Comparison of ENCODE assay signal across 9 cellular contexts in the genomic region with DNA sequence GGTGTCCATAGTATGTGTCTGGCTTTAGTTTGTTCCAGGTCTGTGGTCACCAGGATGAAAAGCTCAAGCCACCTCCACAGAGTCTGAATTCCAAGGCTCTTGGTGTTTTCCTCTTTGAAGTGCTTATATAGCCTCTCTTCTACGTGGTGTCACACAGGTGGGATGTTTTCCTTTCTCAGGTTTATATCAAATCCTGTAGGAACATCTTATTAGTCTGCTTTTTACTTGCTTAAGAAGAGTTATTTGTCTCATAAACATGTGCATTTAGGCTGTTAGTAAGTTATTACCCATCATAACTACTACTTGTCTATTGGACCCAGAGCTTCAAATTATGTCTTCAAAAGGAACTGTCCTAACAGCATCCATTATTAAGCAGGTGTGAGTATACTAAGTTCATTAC. TPM values are rescaled to one million over a fixed set of nuclear protein-coding genes. Genes with fewer than 3 reads are reported as not detected.
"Had no signal": no experiment of that assay in that cellular context is flagged by ENCODE, and none has a peak within 500 bp of the region (broad histone marks: within the 10 kb centered on the region; RNA-seq: fewer than 3 reads in every experiment).

A gene (minus strand): TSS at position 101 of the 400 bp plus-strand sequence. CDS start 92 bp downstream, at position 9.

- H3K4me3 ChIP-seq: GM23338, K562 had no signal

- H2AFZ ChIP-seq: GM23338 had no signal

- DNase-seq: H9, HCEC 1CT, KG1 had no signal

- H3K27ac Mint-ChIP-seq: GM23338 had no signal

- H3K4me3 Mint-ChIP-seq: GM23338, H9 had no signal

- ATAC-seq: GM23338, K562 had no signal

- FAIRE-seq: H1, H54, HTR-8/SVneo, K562 had no signal

- H3K4me1 Mint-ChIP-seq: GM23338, H9 had no signal

- H3K4me2 ChIP-seq: GM23338 had no signal

RNA-seq across cellular contexts. Expression of the gene that starts here (rescaled TPM):
- total RNA-seq: GM23338, H1, H9, HT-29, K562 had no signal
- polyA plus RNA-seq: GM23338, H1, K562 had no signal
